In the genomic region with DNA sequence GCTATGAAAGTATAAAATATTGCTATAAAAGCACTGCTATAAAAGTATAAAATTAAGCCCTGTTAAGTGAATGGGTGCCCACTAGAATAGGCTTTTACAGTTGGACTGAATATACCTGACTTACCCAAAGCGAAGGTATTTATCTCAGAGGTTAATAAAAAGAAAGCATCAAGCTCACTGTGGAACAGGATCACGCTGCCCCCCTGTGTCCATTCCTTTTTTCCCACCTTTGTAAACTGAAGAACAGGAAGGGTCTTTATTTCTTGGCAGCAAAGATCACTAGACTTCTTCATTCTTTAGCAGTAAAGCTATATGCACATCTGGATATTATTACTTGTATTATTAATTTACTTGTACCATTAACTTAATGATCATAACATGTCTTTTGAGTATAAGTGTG, we compare ENCODE assay signal across 8 cellular contexts. TPM values are rescaled to one million over a fixed set of nuclear protein-coding genes. Genes with fewer than 3 reads are reported as not detected.
DNase-seq lines count a peak whose midpoint lies in the region; ATAC-seq and TF ChIP-seq lines count a peak whose summit lies in the region.

No MANE protein-coding gene starts in this region.

- H3K27me3 ChIP-seq in adrenal gland: no peaks in the 10 kb centered on the region
- H3K27me3 ChIP-seq in lower lobe of right lung (ENCODE audit: low read depth): no peaks in the 10 kb centered on the region

- H3K36me3 Mint-ChIP-seq in activated T-helper 17 cell treated with anti-CD3 and anti-CD28 coated beads, Interleukin-2, amount 50 U/mL, for 72 hours (ENCODE audit: low read depth): no peaks in the 10 kb centered on the region

- H3K4me1 ChIP-seq in adrenal gland (replicated peaks in 1 of 2) (no peaks in the 10 kb centered on the region), lower lobe of right lung (no peaks in the 10 kb centered on the region)

- no peak overlapping the region for H3K4me3 Mint-ChIP-seq in activated T-helper 17 cell treated with anti-CD3 and anti-CD28 coated beads, Interleukin-2, amount 50 U/mL, for 72 hours

- H3K27ac ChIP-seq in adrenal gland (no peak overlapping the region), lower lobe of right lung (no peak overlapping the region)

- no peak for TF ChIP-seq POLR2A in adrenal gland (IDR thresholded peaks at IDR 0.05)

- DNase-seq in stimulated activated CD4-positive, alpha-beta T cell treated with anti-CD3 and anti-CD28 coated beads, Interleukin-15, amount 100 ng/mL, for 24 hours: peak; percentile 34
- DNase-seq in stimulated activated CD4-positive, alpha-beta T cell treated with anti-CD3 and anti-CD28 coated beads, Interleukin-4, amount 100 ng/mL, for 4 hours: no peak
- peak; percentile 42 for DNase-seq in NCI-H748 (lab: John Stamatoyannopoulos, UW; ENCODE audit: unreplicated experiment)
- DNase-seq in adrenal gland: peak in 3 of 7 donors; percentile 32 to 69 (median 33)
- DNase-seq in lower lobe of right lung: no peak
- no peak for DNase-seq in SHP77 treated with DMSO at 0.1 percent for 48 hours (lab: John Stamatoyannopoulos, UW)
- no peak for DNase-seq in dedifferentiated amniotic fluid mesenchymal stem cell (ENCODE audit: extremely low spot score)

- no peaks in the 10 kb centered on the region for H3K36me3 ChIP-seq in adrenal gland (replicated peaks in 1 of 2)
- peaks cover 4% of the 10 kb centered on the region for H3K36me3 ChIP-seq in lower lobe of right lung

- H3K9me3 Mint-ChIP-seq in activated T-helper 17 cell treated with anti-CD3 and anti-CD28 coated beads, Interleukin-2, amount 50 U/mL, for 72 hours: no peaks in the 10 kb centered on the region

- no peaks in the 10 kb centered on the region for H3K4me1 Mint-ChIP-seq in activated T-helper 17 cell treated with anti-CD3 and anti-CD28 coated beads, Interleukin-2, amount 50 U/mL, for 72 hours

- intact Hi-C loops in adrenal gland (cut with DNase I): loop anchor here in 1 of 2 donors (5.0 kb wide), 1 partner anchor 258 kb away; no protein-coding TSS in a partner anchor
- intact Hi-C loops in lower lobe of right lung (cut with DNase I): no loop called here

- H3K27ac Mint-ChIP-seq in activated T-helper 17 cell treated with anti-CD3 and anti-CD28 coated beads, Interleukin-2, amount 50 U/mL, for 72 hours: no peak overlapping the region

- peak in 1 of 2 donors; percentile 33 for ATAC-seq in lower lobe of right lung
- no peak for ATAC-seq in activated T-helper 17 cell treated with anti-CD3 and anti-CD28 coated beads, Interleukin-2, amount 50 U/mL, for 72 hours (replicated peaks)

- H3K27me3 Mint-ChIP-seq in activated T-helper 17 cell treated with anti-CD3 and anti-CD28 coated beads, Interleukin-2, amount 50 U/mL, for 72 hours: no peaks in the 10 kb centered on the region

- H3K4me3 ChIP-seq in adrenal gland: no peak overlapping the region
- no peak overlapping the region for H3K4me3 ChIP-seq in lower lobe of right lung

- TF ChIP-seq CTCF in adrenal gland (IDR thresholded peaks at IDR 0.05) (peak; percentile 17 to 52 (median 42)), lower lobe of right lung (IDR thresholded peaks at IDR 0.05) (peak; percentile 51)

- 66 to 73% (median 68%) methylated on average over 2 of the region's 2 CpGs for whole genome bisulfite sequencing in adrenal gland, 4 donors

- H3K9me3 ChIP-seq in adrenal gland (replicated peaks in 1 of 3) (no peaks in the 10 kb centered on the region), lower lobe of right lung (no peaks in the 10 kb centered on the region)

RNA-seq across cellular contexts. Expression of a gene that starts 22.1 kb away (rescaled TPM):
- total RNA-seq in adrenal gland: 10 to 100 TPM in 6 of 8 donors, 1 to 10 TPM in 2; 7.9 to 17.1 (median 11.3) TPM
- 10 to 100 TPM in 1 of 3 donors, 1 to 10 TPM in 2; 2.2 to 12.1 (median 3.9) TPM for polyA plus RNA-seq in adrenal gland
- total RNA-seq in lower lobe of right lung: 5.3 TPM
- 1 to 10 TPM; 2.8 to 3.8 TPM for total RNA-seq in activated T-helper 17 cell treated with anti-CD3 and anti-CD28 coated beads, Interleukin-2, amount 50 U/mL, for 72 hours

RNA-seq across cellular contexts. Expression of a gene that starts 26.3 kb away (rescaled TPM):
- 1 to 10 TPM in 7 of 8 donors, under 1 TPM in 1; 0.55 to 8.3 (median 2.8) TPM for total RNA-seq in adrenal gland
- 1 to 10 TPM in 1 of 3 donors, under 1 TPM in 2; 0.91 to 3.4 (median 0.95) TPM for polyA plus RNA-seq in adrenal gland
- total RNA-seq in lower lobe of right lung: 16.3 TPM
- total RNA-seq in activated T-helper 17 cell treated with anti-CD3 and anti-CD28 coated beads, Interleukin-2, amount 50 U/mL, for 72 hours: 1 to 10 TPM in 1 of 2 donors, under 1 TPM in 1; 0.84 to 1.6 TPM

RNA-seq across cellular contexts. Expression of a gene that starts 39.3 kb away (rescaled TPM):
- total RNA-seq in adrenal gland (10 to 100 TPM; 16.5 to 46.2 (median 28.3) TPM), lower lobe of right lung (14.3 TPM)
- polyA plus RNA-seq in adrenal gland: 10 to 100 TPM; 10.9 to 31.4 (median 11.1) TPM
- 10 to 100 TPM in 1 of 2 donors, 1 to 10 TPM in 1; 9.3 to 11.0 TPM for total RNA-seq in activated T-helper 17 cell treated with anti-CD3 and anti-CD28 coated beads, Interleukin-2, amount 50 U/mL, for 72 hours

Comparison
In these comparisons a context has a peak if more than half of its experiments do, and no peak if none do; other contexts are left out.
1. DNase-seq: peak in stimulated activated CD4-positive, alpha-beta T cell treated with anti-CD3 and anti-CD28 coated beads, Interleukin-15, amount 100 ng/mL, for 24 hours (single experiment) and NCI-H748 (single experiment); none in stimulated activated CD4-positive, alpha-beta T cell treated with anti-CD3 and anti-CD28 coated beads, Interleukin-4, amount 100 ng/mL, for 4 hours (0 of 2), lower lobe of right lung (single experiment), SHP77 treated with DMSO at 0.1 percent for 48 hours (single experiment) and dedifferentiated amniotic fluid mesenchymal stem cell (single experiment).